Comparison of ENCODE assay signal across 10 cellular contexts in genomic region chr17:45313927-45314760, GRCh38. TPM values are rescaled to one million over a fixed set of nuclear protein-coding genes. Genes with fewer than 3 reads are reported as not detected.
DNase-seq lines count a peak whose midpoint lies in the region; ATAC-seq and TF ChIP-seq lines count a peak whose summit lies in the region.
"Had no signal": no experiment of that assay in that cellular context is flagged by ENCODE, and none has a peak within 500 bp of the region (broad histone marks: within the 10 kb centered on the region; RNA-seq: fewer than 3 reads in every experiment).

No MANE protein-coding gene starts in this region.

- H3K27me3 ChIP-seq in fibroblast of lung (ENCODE audit: control insufficient read depth, insufficient read depth, low read length), result no peaks in the 10 kb centered on the region

- peaks cover 39% of the 10 kb centered on the region for H3K4me1 ChIP-seq in fibroblast of lung (ENCODE audit: control insufficient read depth, extremely low read depth, insufficient read depth, low read length)

- no peaks in the 10 kb centered on the region for H4K20me1 ChIP-seq in fibroblast of lung (ENCODE audit: control insufficient read depth, extremely low read depth, insufficient read depth, low read length)

- peak overlapping the region; percentile 85 for H3K4me3 ChIP-seq in GM12875 (ENCODE audit: low read depth, low read length)
- H3K4me3 ChIP-seq in fibroblast of lung (replicated peaks in 1 of 4; ENCODE audit: control extremely low read depth in 1 of 4, insufficient read depth in 1 of 4, low read depth in 3 of 4, low read length in 4 of 4), result peak overlapping the region in 3 of 4 experiments; percentile 52 to 96 (median 82)
- peak overlapping the region; percentile 93 for H3K4me3 ChIP-seq in skeletal muscle cell (ENCODE audit: low read depth, low read length)

- no peak for ATAC-seq in HG03108 (IDR thresholded peaks at IDR 0.05; ENCODE audit: unreplicated experiment)

- no peaks in the 10 kb centered on the region for H3K9me3 ChIP-seq in fibroblast of lung (ENCODE audit: control insufficient read depth, insufficient read depth, low read depth, low read length)

- no peak overlapping the region for H2AFZ ChIP-seq in fibroblast of lung (ENCODE audit: low read length)

- H3K4me2 ChIP-seq in fibroblast of lung (ENCODE audit: extremely low read depth, insufficient read depth, low read length), result peak overlapping the region; percentile 59

- no peak overlapping the region for H3K27ac ChIP-seq in fibroblast of lung (ENCODE audit: insufficient read depth, low read length)

- no peak overlapping the region for H3K9ac ChIP-seq in fibroblast of lung (ENCODE audit: insufficient read depth, low read length)

- peaks cover 61% of the 10 kb centered on the region for H3K79me2 ChIP-seq in fibroblast of lung (ENCODE audit: control insufficient read depth, insufficient read depth, low read length)

- H3K36me3 ChIP-seq in fibroblast of lung (ENCODE audit: control insufficient read depth, insufficient read depth, low read length), result peaks cover 4% of the 10 kb centered on the region

- TF ChIP-seq CTCF in GM12875 (IDR thresholded peaks at IDR 0.05; ENCODE audit: borderline replicate concordance, insufficient read depth, low read depth, low read length) (no peak), fibroblast of lung (conservative IDR thresholded peaks at IDR 0.05 in 1 of 2, IDR thresholded peaks at IDR 0.05 in 1 of 2; ENCODE audit: low read depth in 1 of 2, low read length in 2 of 2) (no peak)

- DNase-seq in fibroblast of lung (ENCODE audit: low read depth in 2 of 2) (no peak), skeletal muscle cell (ENCODE audit: low read depth) (no peak), cerebellar cortex (ENCODE audit: low spot score) (no peak), NCI-H2029 treated with DMSO at 0.1 percent for 48 hours (lab: John Stamatoyannopoulos, UW) (no peak), nucleus accumbens (lab: John Stamatoyannopoulos, UW) (no peak)
- DNase-seq: effector CD4-positive, alpha-beta T cell had no signal

- TF ChIP-seq POLR2A in Raji (IDR thresholded peaks at IDR 0.05; ENCODE audit: insufficient read depth, low read depth, low read length), result 0 out of 2 replicates have a peak, but pooled peaks have one; percentile 7

RNA-seq across cellular contexts. Expression of gene MAP3K14, which starts 2.7 kb away (rescaled TPM):
- 3.6 TPM in 2 replicates for total RNA-seq in fibroblast of lung
- polyA plus RNA-seq in fibroblast of lung, result 3.9 and 5.2 TPM in 2 replicates
- 3.8 and 5.8 TPM in 2 replicates for polyA plus RNA-seq in fibroblast of lung (2012)
- 3.6 and 6.0 TPM in 2 replicates for polyA minus RNA-seq in fibroblast of lung (ENCODE audit: low replicate concordance)

RNA-seq across cellular contexts. Expression of gene SPATA32, which starts 52.2 kb away (rescaled TPM):
- total RNA-seq in fibroblast of lung, result not detected in 2 replicates
- polyA plus RNA-seq in fibroblast of lung, result not detected in 2 replicates
- polyA plus RNA-seq in fibroblast of lung (2012), result not detected in 2 replicates
- polyA minus RNA-seq in fibroblast of lung (ENCODE audit: low replicate concordance), result not detected in 2 replicates
- total RNA-seq: HT1080 had no signal
